ENCODE assay signal across 1 cellular context in the genomic region with DNA sequence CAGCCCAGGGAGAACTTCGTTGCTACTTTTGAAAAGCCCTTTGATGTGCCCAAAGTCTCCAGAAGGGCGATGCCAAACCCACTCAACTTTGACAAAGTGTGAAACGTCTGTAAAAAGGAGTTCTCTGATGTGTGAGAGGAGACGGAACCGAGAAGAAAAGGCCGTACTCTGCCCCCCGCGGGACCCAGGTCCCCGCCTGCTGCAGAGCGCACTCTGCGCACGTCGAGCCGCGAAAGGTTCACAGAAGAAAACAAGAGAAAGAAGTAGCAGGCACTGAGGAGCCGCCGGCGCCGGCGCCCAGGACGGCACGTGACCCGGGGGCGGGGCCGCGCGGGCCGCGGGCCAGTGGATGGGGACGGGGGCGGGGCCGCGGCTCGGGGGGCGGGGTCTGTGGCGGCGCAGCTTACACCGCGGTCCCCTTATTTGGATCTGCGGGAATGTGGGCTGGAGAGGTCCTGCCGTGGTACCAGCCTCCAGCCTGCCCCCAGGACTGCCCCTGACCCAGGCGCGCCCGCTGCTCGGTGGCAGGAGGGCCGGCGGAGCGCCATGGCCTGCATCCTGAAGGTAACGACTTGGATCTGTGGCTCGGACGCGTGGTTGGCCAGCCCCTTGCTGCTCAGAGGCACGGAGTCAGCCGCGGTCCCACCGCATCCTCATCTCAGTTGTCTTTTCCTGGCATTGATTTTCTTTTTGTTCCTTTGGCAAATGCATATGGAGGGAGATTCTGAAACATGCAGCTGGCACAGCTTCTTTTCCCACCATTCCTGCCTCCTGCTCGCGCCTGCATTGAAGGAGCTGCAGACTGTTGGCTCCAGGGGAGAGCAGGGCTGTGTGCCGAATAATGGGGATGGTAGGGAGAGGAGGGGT.
TF ChIP-seq lines count a peak whose summit lies in the region.

TSS of gene ST6GALNAC3 (plus strand) at position 426 of the 867 bp plus-strand sequence.

TF ChIP-seq in K562, 482 proteins besides CTCF, POLR2A, EP300 and RAD21 (continued from another document):
- TF ChIP-seq PHF8 (IDR thresholded peaks at IDR 0.05; ENCODE audit: borderline replicate concordance, low read length) (no peak; the same call in 1 of the 2 replicates), PTRF (tag; IDR thresholded peaks at IDR 0.05) (no peak), BHLHE40 (IDR thresholded peaks at IDR 0.05; ENCODE audit: low read length) (peak; percentile 90)
